In genomic region chr4:140095694-140096482, GRCh38 we compare ENCODE assay signal across 1 cellular context.
A peak's percentile ranks its signal among the peaks of the same experiment; 100 is the strongest.
TF ChIP-seq lines count a peak whose summit lies in the region.

No MANE protein-coding gene starts in this region.

TF ChIP-seq in GM12878, 131 proteins besides CTCF, POLR2A, EP300 and RAD21 (continued from another document):
- TF ChIP-seq PKNOX1 (IDR thresholded peaks at IDR 0.05) (no peak), IRF4 (IDR thresholded peaks at IDR 0.05; ENCODE audit: low read depth, low read length) (no peak), MYC (IDR thresholded peaks at IDR 0.05; ENCODE audit: insufficient read depth, insufficient read length, insufficient replicate concordance, low read length, severe bottlenecking) (no peak), STAT1 (conservative IDR thresholded peaks at IDR 0.05) (no peak), FOXK2 (IDR thresholded peaks at IDR 0.05) (no peak), EGR1 (IDR thresholded peaks at IDR 0.05; ENCODE audit: borderline replicate concordance in 1 of 2, low read depth in 2 of 2, low read length in 2 of 2) (no peak), IRF5 (IDR thresholded peaks at IDR 0.05; ENCODE audit: borderline replicate concordance) (no peak), ETV6 (conservative IDR thresholded peaks at IDR 0.05 in 1 of 2, IDR thresholded peaks at IDR 0.05 in 1 of 2; ENCODE audit: borderline replicate concordance in 1 of 2, low read depth in 1 of 2) (no peak), POLR2AphosphoS5 (IDR thresholded peaks at IDR 0.05; ENCODE audit: low read length) (no peak), ATF7 (IDR thresholded peaks at IDR 0.05; ENCODE audit: low read depth) (peak; percentile 50; the same call in 1 of the 2 replicates)
TF ChIP-seq in GM12878: peak in this region for 2.
